ENCODE assay signal across 1 cellular context in genomic region chr2:3535794-3536681, GRCh38.
TF ChIP-seq lines count a peak whose summit lies in the region.

No MANE protein-coding gene starts in this region.

TF ChIP-seq in WTC11, 78 proteins besides CTCF, POLR2A, EP300 and RAD21 (continued from another document):
- TF ChIP-seq, protein P1, sequence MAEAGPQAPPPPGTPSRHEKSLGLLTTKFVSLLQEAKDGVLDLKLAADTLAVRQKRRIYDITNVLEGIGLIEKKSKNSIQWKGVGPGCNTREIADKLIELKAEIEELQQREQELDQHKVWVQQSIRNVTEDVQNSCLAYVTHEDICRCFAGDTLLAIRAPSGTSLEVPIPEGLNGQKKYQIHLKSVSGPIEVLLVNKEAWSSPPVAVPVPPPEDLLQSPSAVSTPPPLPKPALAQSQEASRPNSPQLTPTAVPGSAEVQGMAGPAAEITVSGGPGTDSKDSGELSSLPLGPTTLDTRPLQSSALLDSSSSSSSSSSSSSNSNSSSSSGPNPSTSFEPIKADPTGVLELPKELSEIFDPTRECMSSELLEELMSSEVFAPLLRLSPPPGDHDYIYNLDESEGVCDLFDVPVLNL (CRISPR knock-in tag; IDR thresholded peaks at IDR 0.05; ENCODE audit: borderline replicate concordance, low read depth): no peak
- TF ChIP-seq, protein P2, sequence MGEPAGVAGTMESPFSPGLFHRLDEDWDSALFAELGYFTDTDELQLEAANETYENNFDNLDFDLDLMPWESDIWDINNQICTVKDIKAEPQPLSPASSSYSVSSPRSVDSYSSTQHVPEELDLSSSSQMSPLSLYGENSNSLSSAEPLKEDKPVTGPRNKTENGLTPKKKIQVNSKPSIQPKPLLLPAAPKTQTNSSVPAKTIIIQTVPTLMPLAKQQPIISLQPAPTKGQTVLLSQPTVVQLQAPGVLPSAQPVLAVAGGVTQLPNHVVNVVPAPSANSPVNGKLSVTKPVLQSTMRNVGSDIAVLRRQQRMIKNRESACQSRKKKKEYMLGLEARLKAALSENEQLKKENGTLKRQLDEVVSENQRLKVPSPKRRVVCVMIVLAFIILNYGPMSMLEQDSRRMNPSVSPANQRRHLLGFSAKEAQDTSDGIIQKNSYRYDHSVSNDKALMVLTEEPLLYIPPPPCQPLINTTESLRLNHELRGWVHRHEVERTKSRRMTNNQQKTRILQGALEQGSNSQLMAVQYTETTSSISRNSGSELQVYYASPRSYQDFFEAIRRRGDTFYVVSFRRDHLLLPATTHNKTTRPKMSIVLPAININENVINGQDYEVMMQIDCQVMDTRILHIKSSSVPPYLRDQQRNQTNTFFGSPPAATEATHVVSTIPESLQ (CRISPR knock-in tag; IDR thresholded peaks at IDR 0.05): no peak
- no peak for TF ChIP-seq ETV6 (CRISPR knock-in tag; IDR thresholded peaks at IDR 0.05)
- TF ChIP-seq, protein P3, sequence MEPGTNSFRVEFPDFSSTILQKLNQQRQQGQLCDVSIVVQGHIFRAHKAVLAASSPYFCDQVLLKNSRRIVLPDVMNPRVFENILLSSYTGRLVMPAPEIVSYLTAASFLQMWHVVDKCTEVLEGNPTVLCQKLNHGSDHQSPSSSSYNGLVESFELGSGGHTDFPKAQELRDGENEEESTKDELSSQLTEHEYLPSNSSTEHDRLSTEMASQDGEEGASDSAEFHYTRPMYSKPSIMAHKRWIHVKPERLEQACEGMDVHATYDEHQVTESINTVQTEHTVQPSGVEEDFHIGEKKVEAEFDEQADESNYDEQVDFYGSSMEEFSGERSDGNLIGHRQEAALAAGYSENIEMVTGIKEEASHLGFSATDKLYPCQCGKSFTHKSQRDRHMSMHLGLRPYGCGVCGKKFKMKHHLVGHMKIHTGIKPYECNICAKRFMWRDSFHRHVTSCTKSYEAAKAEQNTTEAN (CRISPR knock-in tag; IDR thresholded peaks at IDR 0.05): no peak
- TF ChIP-seq, protein P4, sequence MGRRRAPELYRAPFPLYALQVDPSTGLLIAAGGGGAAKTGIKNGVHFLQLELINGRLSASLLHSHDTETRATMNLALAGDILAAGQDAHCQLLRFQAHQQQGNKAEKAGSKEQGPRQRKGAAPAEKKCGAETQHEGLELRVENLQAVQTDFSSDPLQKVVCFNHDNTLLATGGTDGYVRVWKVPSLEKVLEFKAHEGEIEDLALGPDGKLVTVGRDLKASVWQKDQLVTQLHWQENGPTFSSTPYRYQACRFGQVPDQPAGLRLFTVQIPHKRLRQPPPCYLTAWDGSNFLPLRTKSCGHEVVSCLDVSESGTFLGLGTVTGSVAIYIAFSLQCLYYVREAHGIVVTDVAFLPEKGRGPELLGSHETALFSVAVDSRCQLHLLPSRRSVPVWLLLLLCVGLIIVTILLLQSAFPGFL (CRISPR knock-in tag; IDR thresholded peaks at IDR 0.05; ENCODE audit: borderline replicate concordance): no peak
